In the genomic region with DNA sequence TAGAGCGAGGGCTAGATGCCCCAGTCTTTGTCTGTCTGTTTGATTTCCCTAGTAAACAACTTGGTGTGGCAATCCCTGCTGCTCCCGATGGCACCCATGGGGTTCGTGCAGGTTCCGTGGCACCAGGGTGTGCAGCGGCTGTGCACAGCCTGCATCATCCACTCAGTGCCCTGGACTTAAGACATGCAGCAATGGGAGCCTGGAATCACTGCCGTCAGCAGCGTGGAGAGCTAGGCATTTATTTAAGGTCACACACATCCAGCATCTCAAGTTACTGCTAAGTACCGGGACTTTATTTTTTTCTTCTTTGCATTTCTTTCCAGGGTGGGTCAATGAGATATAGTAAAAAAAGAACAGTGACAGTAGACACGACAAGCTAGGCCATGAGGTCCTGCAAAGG, we compare ENCODE assay signal across 25 cellular contexts. TPM values are rescaled to one million over a fixed set of nuclear protein-coding genes. Genes with fewer than 3 reads are reported as not detected.
DNase-seq lines count a peak whose midpoint lies in the region; ATAC-seq and TF ChIP-seq lines count a peak whose summit lies in the region.
"Had no signal": no experiment of that assay in that cellular context is flagged by ENCODE, and none has a peak within 500 bp of the region (broad histone marks: within the 10 kb centered on the region; RNA-seq: fewer than 3 reads in every experiment).

No MANE protein-coding gene starts in this region.

- H3K4me1 ChIP-seq in left ventricle myocardium inferior (peaks cover 24% of the 10 kb centered on the region), psoas muscle (peaks cover 37% of the 10 kb centered on the region), skeletal muscle tissue (ENCODE audit: control insufficient read depth in 3 of 3, insufficient read depth in 3 of 3, low read length in 3 of 3) (peaks cover 26 to 37% (median 34%) of the 10 kb centered on the region in 3 donors)
- H3K4me1 ChIP-seq: BE2C; BLaER1 treated with 17β-estradiol and CSF1 and Interleukin-3, amounts not matched to agents 10 nM and 100 nM had no signal

- 29 to 46% (median 35%) methylated on average over 9 of the region's 9 CpGs for WGBS in psoas muscle, 3 donors

- H3K36me3 ChIP-seq in left ventricle myocardium inferior (no peaks in the 10 kb centered on the region), psoas muscle (ENCODE audit: insufficient read depth in 1 of 2, low read depth in 1 of 2) (no peaks in the 10 kb centered on the region), skeletal muscle tissue (ENCODE audit: control insufficient read depth in 3 of 3, insufficient read depth in 3 of 3, low read length in 3 of 3) (no peaks in the 10 kb centered on the region)
- H3K36me3 ChIP-seq: BE2C; BLaER1 treated with 17β-estradiol and CSF1 and Interleukin-3, amounts not matched to agents 10 nM and 100 nM had no signal

- no peaks in the 10 kb centered on the region for H3K9me3 ChIP-seq in left ventricle myocardium inferior (replicated peaks)
- H3K9me3 ChIP-seq in psoas muscle = no peaks in the 10 kb centered on the region
- no peaks in the 10 kb centered on the region for H3K9me3 ChIP-seq in skeletal muscle tissue (ENCODE audit: control insufficient read depth in 3 of 3, low read length in 3 of 3)
- H3K9me3 ChIP-seq: A549; BE2C; BLaER1 treated with 17β-estradiol and CSF1 and Interleukin-3, amounts not matched to agents 10 nM and 100 nM had no signal

- no peak for TF ChIP-seq CTCF in left ventricle myocardium inferior (IDR thresholded peaks at IDR 0.05; ENCODE audit: borderline replicate concordance)
- TF ChIP-seq CTCF in psoas muscle (IDR thresholded peaks at IDR 0.05) = no peak

- H3K27ac ChIP-seq in left ventricle myocardium inferior (replicated peaks) (no peak overlapping the region), psoas muscle (peak overlapping the region; percentile 67), skeletal muscle tissue (ENCODE audit: low read depth, low read length) (peak overlapping the region; percentile 2)
- H3K27ac ChIP-seq: A549; BLaER1 treated with 17β-estradiol and CSF1 and Interleukin-3, amounts not matched to agents 10 nM and 100 nM had no signal

- peak overlapping the region in 2 of 3 donors; percentile 63 to 92 for H3K9ac ChIP-seq in skeletal muscle tissue (ENCODE audit: low read depth in 1 of 3, low read length in 3 of 3)
- H3K9ac ChIP-seq: BLaER1 treated with 17β-estradiol and CSF1 and Interleukin-3, amounts not matched to agents 10 nM and 100 nM had no signal

- ATAC-seq in Right ventricle myocardium superior (ENCODE audit: poor library complexity) = no peak
- ATAC-seq in psoas muscle = peak; percentile 46 to 82 (median 68)
- ATAC-seq in HG03280 (IDR thresholded peaks at IDR 0.05; ENCODE audit: unreplicated experiment) = no peak
- ATAC-seq: GM12878 had no signal

- peak overlapping the region; percentile 62 for H3K4me3 ChIP-seq in left ventricle myocardium inferior
- H3K4me3 ChIP-seq in psoas muscle = peak overlapping the region; percentile 34
- peak overlapping the region; percentile 46 to 76 (median 70) for H3K4me3 ChIP-seq in skeletal muscle tissue (ENCODE audit: low read length in 3 of 3)
- H3K4me3 ChIP-seq: A549; BLaER1 treated with 17β-estradiol and CSF1 and Interleukin-3, amounts not matched to agents 10 nM and 100 nM; GM12878 had no signal

- H3K27me3 ChIP-seq in left ventricle myocardium inferior (ENCODE audit: low read depth) = no peaks in the 10 kb centered on the region
- no peaks in the 10 kb centered on the region for H3K27me3 ChIP-seq in psoas muscle (ENCODE audit: insufficient read depth in 3 of 3, low read length in 2 of 3)
- no peaks in the 10 kb centered on the region for H3K27me3 ChIP-seq in skeletal muscle tissue (ENCODE audit: control insufficient read depth in 3 of 3, insufficient read depth in 3 of 3, low read length in 3 of 3)
- H3K27me3 ChIP-seq: BE2C; BLaER1 treated with 17β-estradiol and CSF1 and Interleukin-3, amounts not matched to agents 10 nM and 100 nM had no signal

- no peak for DNase-seq in left ventricle myocardium inferior
- DNase-seq in Right ventricle myocardium superior = no peak
- DNase-seq in islet precursor cell = peak; percentile 36
- DNase-seq in psoas muscle = no peak
- no peak for DNase-seq in NCI-H2196 treated with DMSO at 0.1 percent for 48 hours (lab: John Stamatoyannopoulos, UW; ENCODE audit: unreplicated experiment)
- no peak for DNase-seq in HuH-7.5 (ENCODE audit: low spot score)
- DNase-seq: 8988T; ACHN; AML-193; BE2C; CD4-positive, alpha-beta T cell; CD8-positive, alpha-beta memory T cell; DMS 273 treated with DMSO at 0.1 percent for 48 hours; DMS79; EL; GDM1; H7; HCEC 1CT had no signal

- intact Hi-C loops in left ventricle myocardium inferior (cut with micrococcal nuclease) = no loop called here
- intact Hi-C loops in Right ventricle myocardium superior (cut with DNase I) = no loop called here
- intact Hi-C loops in psoas muscle (cut with DNase I) = no loop called here

RNA-seq across cellular contexts. Expression of a gene that starts 2.8 kb away (rescaled TPM):
- total RNA-seq in left ventricle myocardium inferior (3.1 TPM), Right ventricle myocardium superior (71.6 TPM), psoas muscle (10 to 100 TPM; 34.3 to 73.3 (median 40.4) TPM), skeletal muscle tissue (163 TPM)
- polyA plus RNA-seq in psoas muscle = 100 to 1,000 TPM in 1 of 3 donors, 10 to 100 TPM in 2; 26.9 to 112 (median 95.8) TPM
- total RNA-seq: CD4-positive, alpha-beta T cell; CD8-positive, alpha-beta memory T cell; GM12878; H1; H7 had no signal
- polyA plus RNA-seq: A549; CD14-positive monocyte; CD8-positive, alpha-beta memory T cell; GM12878; H1 had no signal

RNA-seq across cellular contexts. Expression of a gene that starts 33.3 kb away (rescaled TPM):
- not detected for total RNA-seq in left ventricle myocardium inferior
- not detected for total RNA-seq in Right ventricle myocardium superior
- not detected for total RNA-seq in psoas muscle
- polyA plus RNA-seq in psoas muscle = not detected
- total RNA-seq in skeletal muscle tissue = not detected
- total RNA-seq: CD4-positive, alpha-beta T cell; CD8-positive, alpha-beta memory T cell; GM12878; H1; H7 had no signal
- polyA plus RNA-seq: A549; CD14-positive monocyte; CD8-positive, alpha-beta memory T cell; GM12878; H1 had no signal

RNA-seq across cellular contexts. Expression of a gene that starts 37.1 kb away (rescaled TPM):
- total RNA-seq in left ventricle myocardium inferior (not detected), Right ventricle myocardium superior (0.11 TPM), psoas muscle (under 1 TPM in 2 of 4 donors, not detected in 2; 0.17 to 0.30 TPM), skeletal muscle tissue (not detected)
- under 1 TPM in 1 of 3 donors, not detected in 2; 0.12 TPM for polyA plus RNA-seq in psoas muscle
- total RNA-seq: CD4-positive, alpha-beta T cell; CD8-positive, alpha-beta memory T cell; GM12878; H1; H7 had no signal
- polyA plus RNA-seq: CD14-positive monocyte; CD8-positive, alpha-beta memory T cell; GM12878; H1 had no signal

Comparison
In these comparisons a context has a peak if more than half of its experiments do, and no peak if none do; other contexts are left out.
1. ATAC-seq: peak in psoas muscle (4 of 4); none in Right ventricle myocardium superior (single experiment) and HG03280 (single experiment).
2. Peak in every context shown above with its lines, with median percentiles within 50 percentile points of each other: H3K4me3 ChIP-seq.